Comparison of ENCODE assay signal across 1 cellular context in genomic region chr3:15651396-15651795, GRCh38.
TF ChIP-seq lines count a peak whose summit lies in the region.

No MANE protein-coding gene starts in this region.

TF ChIP-seq in K562, 482 proteins besides CTCF, POLR2A, EP300 and RAD21:
- TF ChIP-seq POU5F1 (IDR thresholded peaks at IDR 0.05; ENCODE audit: borderline replicate concordance, low read depth, low read length, partially characterized antibody): no peak
- TF ChIP-seq CXXC5 (CRISPR knock-in tag; IDR thresholded peaks at IDR 0.05): no peak
- TF ChIP-seq NCOA1 (IDR thresholded peaks at IDR 0.05; ENCODE audit: low read depth): no peak
- no peak for TF ChIP-seq RBM15 (IDR thresholded peaks at IDR 0.05; ENCODE audit: insufficient read depth, low read length)
- no peak for TF ChIP-seq XRCC4 (IDR thresholded peaks at IDR 0.05; ENCODE audit: extremely low read depth, insufficient read depth, insufficient read length)
- no peak for TF ChIP-seq STAT5B (CRISPR knock-in tag; IDR thresholded peaks at IDR 0.05)
